15 cellular contexts compared by ENCODE assay signal in genomic region chr6:169170583-169170955, GRCh38.
"Had no signal": no experiment of that assay in that cellular context is flagged by ENCODE, and none has a peak within 500 bp of the region (broad histone marks: within the 10 kb centered on the region; RNA-seq: fewer than 3 reads in every experiment).

No MANE protein-coding gene starts in this region.

- H3K27ac ChIP-seq: dorsolateral prefrontal cortex, left lung, right lobe of liver, suprapubic skin, upper lobe of right lung had no signal

- H3K9me3 ChIP-seq: left lung, mucosa of descending colon, right lobe of liver, suprapubic skin, upper lobe of right lung had no signal

- H3K4me3 ChIP-seq: dorsolateral prefrontal cortex, left lung, mucosa of descending colon, right lobe of liver, suprapubic skin, upper lobe of right lung had no signal

- H3K27me3 Mint-ChIP-seq: activated CD4-positive, alpha-beta T cell treated with anti-CD3 and anti-CD28 coated beads, Interleukin-2, amount 10 ng/mL, durations not matched to agents 24 days and 14 days; activated naive CD8-positive, alpha-beta T cell treated with anti-CD3 and anti-CD28 coated beads, Interleukin-2, amount 10 ng/mL, durations not matched to agents 7 days and 5 days; stimulated activated naive CD8-positive, alpha-beta T cell treated with anti-CD3 and anti-CD28 coated beads, Interleukin-15, Interleukin-2, amounts not matched to agents 100 ng/mL and 50 ng/mL, for 24 hours had no signal

- H3K9me3 Mint-ChIP-seq: activated CD4-positive, alpha-beta T cell treated with anti-CD3 and anti-CD28 coated beads, Interleukin-2, amount 10 ng/mL, durations not matched to agents 24 days and 14 days; activated naive CD8-positive, alpha-beta T cell treated with anti-CD3 and anti-CD28 coated beads, Interleukin-2, amount 10 ng/mL, durations not matched to agents 7 days and 5 days; naive thymus-derived CD8-positive, alpha-beta T cell; stimulated activated naive CD8-positive, alpha-beta T cell treated with anti-CD3 and anti-CD28 coated beads, Interleukin-15, Interleukin-2, amounts not matched to agents 100 ng/mL and 50 ng/mL, for 24 hours; WTC11 had no signal

- H3K27ac Mint-ChIP-seq: activated CD4-positive, alpha-beta T cell treated with anti-CD3 and anti-CD28 coated beads, Interleukin-2, amount 10 ng/mL, durations not matched to agents 24 days and 14 days; activated naive CD8-positive, alpha-beta T cell treated with anti-CD3 and anti-CD28 coated beads, Interleukin-2, amount 10 ng/mL, durations not matched to agents 7 days and 5 days; naive thymus-derived CD8-positive, alpha-beta T cell; stimulated activated naive CD8-positive, alpha-beta T cell treated with anti-CD3 and anti-CD28 coated beads, Interleukin-15, Interleukin-2, amounts not matched to agents 100 ng/mL and 50 ng/mL, for 24 hours; T-helper 17 cell; WTC11 had no signal

- H3K27me3 ChIP-seq: dorsolateral prefrontal cortex, left lung, right lobe of liver, suprapubic skin, upper lobe of right lung had no signal

- H3K36me3 Mint-ChIP-seq: activated naive CD8-positive, alpha-beta T cell treated with anti-CD3 and anti-CD28 coated beads, Interleukin-2, amount 10 ng/mL, durations not matched to agents 7 days and 5 days; naive thymus-derived CD8-positive, alpha-beta T cell; WTC11 had no signal

- H3K4me1 Mint-ChIP-seq: activated CD4-positive, alpha-beta T cell treated with anti-CD3 and anti-CD28 coated beads, Interleukin-2, amount 10 ng/mL, durations not matched to agents 24 days and 14 days; activated naive CD8-positive, alpha-beta T cell treated with anti-CD3 and anti-CD28 coated beads, Interleukin-2, amount 10 ng/mL, durations not matched to agents 7 days and 5 days; T-helper 17 cell had no signal

- H3K4me1 ChIP-seq: right lobe of liver, upper lobe of right lung had no signal

- ATAC-seq: left lung; naive thymus-derived CD8-positive, alpha-beta T cell; right lobe of liver; T-helper 17 cell; upper lobe of right lung; WTC11 had no signal

- H3K36me3 ChIP-seq: left lung, right lobe of liver, suprapubic skin, upper lobe of right lung had no signal

- DNase-seq: activated CD4-positive, alpha-beta T cell treated with anti-CD3 and anti-CD28 coated beads, Interleukin-2, amount 10 ng/mL, durations not matched to agents 24 days and 14 days; activated naive CD4-positive, alpha-beta T cell; activated naive CD8-positive, alpha-beta T cell treated with anti-CD3 and anti-CD28 coated beads, Interleukin-2, amount 10 ng/mL, durations not matched to agents 7 days and 5 days; dorsolateral prefrontal cortex; left lung; mammary epithelial cell; mucosa of descending colon; naive thymus-derived CD8-positive, alpha-beta T cell; occipital lobe; T-helper 17 cell; upper lobe of right lung had no signal

- H3K4me3 Mint-ChIP-seq: activated CD4-positive, alpha-beta T cell treated with anti-CD3 and anti-CD28 coated beads, Interleukin-2, amount 10 ng/mL, durations not matched to agents 24 days and 14 days; activated naive CD8-positive, alpha-beta T cell treated with anti-CD3 and anti-CD28 coated beads, Interleukin-2, amount 10 ng/mL, durations not matched to agents 7 days and 5 days; naive thymus-derived CD8-positive, alpha-beta T cell; stimulated activated naive CD8-positive, alpha-beta T cell treated with anti-CD3 and anti-CD28 coated beads, Interleukin-15, Interleukin-2, amounts not matched to agents 100 ng/mL and 50 ng/mL, for 24 hours; T-helper 17 cell; WTC11 had no signal
